ENCODE assay signal across 9 cellular contexts in genomic region chr16:66426112-66427035, GRCh38. TPM values are rescaled to one million over a fixed set of nuclear protein-coding genes. Genes with fewer than 3 reads are reported as not detected.
DNase-seq lines count a peak whose midpoint lies in the region; ATAC-seq and TF ChIP-seq lines count a peak whose summit lies in the region.
"Had no signal": no experiment of that assay in that cellular context is flagged by ENCODE, and none has a peak within 500 bp of the region (broad histone marks: within the 10 kb centered on the region; RNA-seq: fewer than 3 reads in every experiment).

No MANE protein-coding gene starts in this region.

- H3K27me3 ChIP-seq in gastroesophageal sphincter (peaks cover 55% of the 10 kb centered on the region), prostate gland (replicated peaks; ENCODE audit: insufficient read depth) (no peaks in the 10 kb centered on the region)

- H3K4me1 ChIP-seq in gastroesophageal sphincter (peaks cover 0 to 21% (median 13%) of the 10 kb centered on the region in 3 donors), prostate gland (replicated peaks) (no peaks in the 10 kb centered on the region)

- no peak overlapping the region for H3K27ac ChIP-seq in gastroesophageal sphincter
- no peak overlapping the region for H3K27ac ChIP-seq in prostate gland

- TF ChIP-seq CTCF in gastroesophageal sphincter (IDR thresholded peaks at IDR 0.05) (no peak), prostate gland (IDR thresholded peaks at IDR 0.05) (no peak)

- peak overlapping the region; percentile 47 for H3K4me3 Mint-ChIP-seq in T-helper 17 cell

- peak; percentile 56 for DNase-seq in D341Med (ENCODE audit: low spot score)
- no peak for DNase-seq in T-helper 17 cell
- DNase-seq in prostate gland (ENCODE audit: low spot score): no peak
- no peak for DNase-seq in HUDEP-2 (lab: John Stamatoyannopoulos, UW; ENCODE audit: unreplicated experiment in 76 of 76)
- DNase-seq in ACHN: no peak
- no peak for DNase-seq in NCI-H345 treated with DMSO at 0.1 percent for 48 hours (lab: John Stamatoyannopoulos, UW; ENCODE audit: unreplicated experiment)
- DNase-seq: NCI-H1694 had no signal

- H3K36me3 ChIP-seq in gastroesophageal sphincter (no peaks in the 10 kb centered on the region), prostate gland (no peaks in the 10 kb centered on the region)

- in situ Hi-C loops in ACHN (cut with HindIII; ENCODE audit: low pct_ligation_motif_present, low pct_unique_long_range_greater_than_20kb, low sequenced_read_pairs): no loop called here

- TF ChIP-seq POLR2A in gastroesophageal sphincter (IDR thresholded peaks at IDR 0.05): no peak
- no peak for TF ChIP-seq POLR2A in prostate gland (IDR thresholded peaks at IDR 0.05)

- no peak overlapping the region for H3K27ac Mint-ChIP-seq in T-helper 17 cell

- H3K4me3 ChIP-seq in gastroesophageal sphincter (peak overlapping the region in 1 of 2 donors; percentile 64), prostate gland (peak overlapping the region; percentile 6 to 33)

- 15 to 40% methylated on average over 1 to 32 of the region's 56 CpGs for WGBS in gastroesophageal sphincter (ENCODE audit: low coverage in 1 of 2), 2 donors
- WGBS in prostate gland: 9% methylated on average over 53 of the region's 56 CpGs

- intact Hi-C loops in prostate gland (cut with DNase I): no loop called here

- H3K36me3 Mint-ChIP-seq in T-helper 17 cell (ENCODE audit: low read depth): peaks cover 6% of the 10 kb centered on the region

- peaks cover 4% of the 10 kb centered on the region for H3K9me3 ChIP-seq in T-helper 17 cell (ENCODE audit: control insufficient read depth, low read length, poor library complexity, severe bottlenecking)
- no peaks in the 10 kb centered on the region for H3K9me3 ChIP-seq in gastroesophageal sphincter
- H3K9me3 ChIP-seq in prostate gland: no peaks in the 10 kb centered on the region

- peaks cover 64% of the 10 kb centered on the region for H3K27me3 Mint-ChIP-seq in T-helper 17 cell

- H3K4me1 Mint-ChIP-seq in T-helper 17 cell: peaks cover 9% of the 10 kb centered on the region

- ATAC-seq in T-helper 17 cell: peak; percentile 21
- ATAC-seq in gastroesophageal sphincter: peak; percentile 35
- no peak for ATAC-seq in GM18870 (IDR thresholded peaks at IDR 0.05; ENCODE audit: unreplicated experiment)

- TF ChIP-seq EP300 in gastroesophageal sphincter (IDR thresholded peaks at IDR 0.05): no peak

RNA-seq across cellular contexts. Expression of gene BEAN1, which starts 0.7 kb away (rescaled TPM):
- total RNA-seq in T-helper 17 cell (not detected), gastroesophageal sphincter (1 to 10 TPM in 1 of 4 donors, under 1 TPM in 2, not detected in 1; 0.47 to 1.0 (median 0.54) TPM), prostate gland (under 1 TPM; 0.14 to 0.51 TPM)

RNA-seq across cellular contexts. Expression of gene CDH5, which starts 59.9 kb away (rescaled TPM):
- total RNA-seq in T-helper 17 cell (not detected), gastroesophageal sphincter (10 to 100 TPM; 16.2 to 50.1 (median 38.5) TPM), prostate gland (10 to 100 TPM in 1 of 2 donors, 1 to 10 TPM in 1; 8.0 to 20.8 TPM)

Comparison
In these comparisons a context has a peak if more than half of its experiments do, and no peak if none do; other contexts are left out.
1. RNA of gene CDH5, which starts 59.9 kb away (total RNA-seq): 16.2 to 50.1 TPM in gastroesophageal sphincter and 8.0 to 20.8 TPM in prostate gland; not detected in T-helper 17 cell; every median in the first group is over 4 times any median in the second.